In the genomic region with DNA sequence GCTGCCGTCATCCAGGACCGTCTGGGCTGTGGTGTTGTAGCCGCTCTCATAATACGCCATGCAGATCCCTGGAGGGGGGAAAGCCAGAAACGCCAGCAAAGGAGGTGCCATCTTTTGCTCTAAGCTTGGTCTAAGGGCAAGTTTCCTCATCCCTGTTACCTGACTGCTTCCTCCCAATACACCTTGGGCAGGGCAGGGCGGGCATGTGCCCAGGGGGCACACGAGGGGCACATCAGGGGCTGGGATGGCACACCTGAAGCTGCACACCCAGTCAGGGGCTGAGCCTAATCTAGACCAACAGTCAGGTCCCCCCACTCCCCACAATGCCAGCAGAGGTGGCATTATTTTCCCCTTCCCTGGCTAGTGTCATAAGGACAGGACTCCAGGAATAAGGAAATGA, we compare ENCODE assay signal across 16 cellular contexts. TPM values are rescaled to one million over a fixed set of nuclear protein-coding genes. Genes with fewer than 3 reads are reported as not detected.
DNase-seq lines count a peak whose midpoint lies in the region; ATAC-seq, FAIRE-seq and TF ChIP-seq lines count a peak whose summit lies in the region.
"Not testable (repeated sequence)": the region's sequence is repeated elsewhere in the genome, so short reads cannot be mapped to it uniquely, and the experiment has no call there.
"Had no signal": no experiment of that assay in that cellular context is flagged by ENCODE, and none has a peak within 500 bp of the region (broad histone marks: within the 10 kb centered on the region; RNA-seq: fewer than 3 reads in every experiment).

No MANE protein-coding gene starts in this region.

- H3K4me1 Mint-ChIP-seq in activated CD8-positive, alpha-beta memory T cell treated with anti-CD3 and anti-CD28 coated beads, Interleukin-2, amount 10 ng/mL, durations not matched to agents 7 days and 5 days = peaks cover 19% of the 10 kb centered on the region
- not testable (repeated sequence) for H3K4me1 Mint-ChIP-seq in osteocyte (ENCODE audit: unreplicated experiment); stimulated activated memory B cell treated with anti-CD40 and anti-IgM and Interleukin-4, amounts not matched to agents 10 μg/mL and 1 μg/mL and 100 μg/mL, for 72 hours

- DNase-seq in HTR-8/SVneo (ENCODE audit: insufficient read length, low spot score); urothelium cell line (ENCODE audit: low spot score): not testable (repeated sequence)
- DNase-seq in activated CD8-positive, alpha-beta memory T cell treated with anti-CD3 and anti-CD28 coated beads, Interleukin-2, amount 10 ng/mL, durations not matched to agents 7 days and 5 days = peak; percentile 12
- DNase-seq in osteocyte (ENCODE audit: extremely low spot score, unreplicated experiment) = peak; percentile 73

- ATAC-seq in activated CD8-positive, alpha-beta memory T cell treated with anti-CD3 and anti-CD28 coated beads, Interleukin-2, amount 10 ng/mL, durations not matched to agents 7 days and 5 days = not testable (repeated sequence)
- peak; percentile 25 for ATAC-seq in stimulated activated memory B cell treated with anti-CD40 and anti-IgM and Interleukin-4, amounts not matched to agents 10 μg/mL and 1 μg/mL and 100 μg/mL, for 72 hours

- TF ChIP-seq CTCF in osteocyte (IDR thresholded peaks at IDR 0.05) = not testable (repeated sequence)

- peaks cover 32% of the 10 kb centered on the region for H3K27me3 Mint-ChIP-seq in activated CD8-positive, alpha-beta memory T cell treated with anti-CD3 and anti-CD28 coated beads, Interleukin-2, amount 10 ng/mL, durations not matched to agents 7 days and 5 days
- H3K27me3 Mint-ChIP-seq in osteocyte (ENCODE audit: unreplicated experiment); stimulated activated memory B cell treated with anti-CD40 and anti-IgM and Interleukin-4, amounts not matched to agents 10 μg/mL and 1 μg/mL and 100 μg/mL, for 72 hours: not testable (repeated sequence)

- not testable (repeated sequence) for H3K9me3 Mint-ChIP-seq in activated CD8-positive, alpha-beta memory T cell treated with anti-CD3 and anti-CD28 coated beads, Interleukin-2, amount 10 ng/mL, durations not matched to agents 7 days and 5 days (ENCODE audit: low read depth); osteocyte (ENCODE audit: unreplicated experiment); stimulated activated memory B cell treated with anti-CD40 and anti-IgM and Interleukin-4, amounts not matched to agents 10 μg/mL and 1 μg/mL and 100 μg/mL, for 72 hours

- FAIRE-seq in HTR-8/SVneo (lab: Jason Lieb, UNC) (peak; percentile 81), urothelium cell line (lab: Jason Lieb, UNC) (peak; percentile 44)

- not testable (repeated sequence) for H3K27ac Mint-ChIP-seq in activated CD8-positive, alpha-beta memory T cell treated with anti-CD3 and anti-CD28 coated beads, Interleukin-2, amount 10 ng/mL, durations not matched to agents 7 days and 5 days; osteocyte (ENCODE audit: unreplicated experiment); stimulated activated memory B cell treated with anti-CD40 and anti-IgM and Interleukin-4, amounts not matched to agents 10 μg/mL and 1 μg/mL and 100 μg/mL, for 72 hours

- CTCF ChIA-PET in activated CD8-positive, alpha-beta memory T cell treated with anti-CD3 and anti-CD28 coated beads, Interleukin-2, amount 10 ng/mL, durations not matched to agents 7 days and 5 days (lab: Charles Lee) = interaction anchor here (0.5 kb wide), 1 partner anchor 1756 kb away, joined by 3 read pairs; no protein-coding TSS in a partner anchor

- H3K36me3 Mint-ChIP-seq in activated CD8-positive, alpha-beta memory T cell treated with anti-CD3 and anti-CD28 coated beads, Interleukin-2, amount 10 ng/mL, durations not matched to agents 7 days and 5 days; osteocyte (ENCODE audit: unreplicated experiment); stimulated activated memory B cell treated with anti-CD40 and anti-IgM and Interleukin-4, amounts not matched to agents 10 μg/mL and 1 μg/mL and 100 μg/mL, for 72 hours: not testable (repeated sequence)

- not testable (repeated sequence) for H3K4me3 Mint-ChIP-seq in activated CD8-positive, alpha-beta memory T cell treated with anti-CD3 and anti-CD28 coated beads, Interleukin-2, amount 10 ng/mL, durations not matched to agents 7 days and 5 days; osteocyte (ENCODE audit: unreplicated experiment); stimulated activated memory B cell treated with anti-CD40 and anti-IgM and Interleukin-4, amounts not matched to agents 10 μg/mL and 1 μg/mL and 100 μg/mL, for 72 hours

RNA-seq across cellular contexts. Expression of a gene that starts 3.4 kb away (rescaled TPM):
- total RNA-seq in activated CD8-positive, alpha-beta memory T cell treated with anti-CD3 and anti-CD28 coated beads, Interleukin-2, amount 10 ng/mL, durations not matched to agents 7 days and 5 days = not detected
- not detected in 2 replicates for total RNA-seq in osteocyte
- total RNA-seq: A172; A673; B cell; Caco-2; Calu3; CD4-positive, alpha-beta memory T cell; CD4-positive, alpha-beta T cell; CD4-positive, CD25-positive, alpha-beta regulatory T cell; CD8-positive, alpha-beta memory T cell; CD8-positive, alpha-beta T cell; Daoy had no signal
